Comparison of ENCODE assay signal across 8 cellular contexts in the genomic region with DNA sequence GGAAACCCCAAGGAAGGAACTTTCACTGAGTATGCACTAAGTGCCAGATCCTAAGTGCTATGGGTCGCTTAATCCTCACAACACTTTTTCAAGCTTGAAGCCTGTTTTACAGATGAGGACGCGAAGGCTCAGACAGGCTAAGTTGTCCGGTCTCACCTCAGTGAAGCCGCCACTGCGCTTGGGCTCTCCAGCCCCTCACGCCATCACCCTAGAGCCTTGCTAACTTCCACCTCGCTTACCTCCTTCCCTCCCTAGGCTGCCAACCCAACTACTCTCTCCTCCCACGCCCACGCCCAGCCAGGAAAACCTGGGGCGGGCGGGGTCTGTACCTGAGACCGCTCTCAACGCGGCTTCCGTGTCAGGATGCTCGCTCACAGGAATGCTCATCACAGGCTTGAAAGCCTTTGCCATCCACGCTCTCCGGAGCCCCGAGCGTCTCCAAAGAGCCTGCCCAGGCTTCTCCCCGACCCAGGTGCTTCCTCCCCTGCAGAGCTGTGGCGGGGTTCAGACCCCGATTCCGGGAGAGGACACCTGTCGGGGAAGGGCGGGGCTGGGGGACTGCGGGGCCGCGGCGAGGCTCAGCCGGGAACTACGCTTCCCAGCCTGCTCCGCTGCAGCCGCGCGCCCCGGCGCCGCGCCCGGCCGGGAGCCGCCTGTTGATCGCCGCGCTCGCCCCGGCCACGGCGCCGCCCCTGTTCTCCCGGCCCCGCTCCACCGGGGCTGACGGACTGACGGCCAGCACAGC. TPM values are rescaled to one million over a fixed set of nuclear protein-coding genes. Genes with fewer than 3 reads are reported as not detected.
DNase-seq lines count a peak whose midpoint lies in the region; ATAC-seq and TF ChIP-seq lines count a peak whose summit lies in the region.

A gene (plus strand): TSS at position 656 of the 745 bp plus-strand sequence. CDS start 14,845 bp downstream, outside the sequence.

- H3K27me3 ChIP-seq in CD8-positive, alpha-beta memory T cell (ENCODE audit: insufficient read depth, low read length, poor library complexity, severe bottlenecking) = no peaks in the 10 kb centered on the region
- H3K27me3 ChIP-seq in iPS-15b (ENCODE audit: control insufficient read depth, insufficient read depth, low read length) (peaks cover 45% of the 10 kb centered on the region), gastrocnemius medialis (no peaks in the 10 kb centered on the region)

- peak; percentile 23 to 63 (median 48) for DNase-seq in CD8-positive, alpha-beta memory T cell
- DNase-seq in T follicular helper cell (ENCODE audit: low read depth) (peak; percentile 25), gastrocnemius medialis (no peak), GF-D8 (lab: John Stamatoyannopoulos, UW) (no peak)

- no peak within 1 kb of the TSS for H3K27ac ChIP-seq in CD8-positive, alpha-beta memory T cell (ENCODE audit: low read depth, low read length)
- peak within 1 kb of the TSS in 2 of 4 donors; percentile 12 to 54 for H3K27ac ChIP-seq in gastrocnemius medialis

- peak within 1 kb of the TSS; percentile 14 for H3K9ac ChIP-seq in iPS-15b (ENCODE audit: low read depth, low read length)

- CTCF ChIA-PET in CD8-positive, alpha-beta memory T cell (lab: Charles Lee) = interaction anchor here (1.3 to 2.7 kb wide), 2 partner anchors 14 to 101 kb away, joined by 4 to 13 read pairs; a partner anchor contains a TSS

- H3K4me1 Mint-ChIP-seq in CD8-positive, alpha-beta memory T cell = peaks cover 40 to 49% (median 47%) of the 10 kb centered on the region in 3 donors
- peaks cover 33% of the 10 kb centered on the region for H3K4me1 Mint-ChIP-seq in brain

- H3K4me3 Mint-ChIP-seq in CD8-positive, alpha-beta memory T cell = peak within 1 kb of the TSS; percentile 87 to 93 (median 88)
- H3K4me3 Mint-ChIP-seq in brain = peak within 1 kb of the TSS; percentile 90 to 93 (median 92)

- peak within 1 kb of the TSS; percentile 53 for H3K4me3 ChIP-seq in CD8-positive, alpha-beta memory T cell (ENCODE audit: low read length)
- H3K4me3 ChIP-seq in iPS-15b (ENCODE audit: low read depth, low read length) = peak within 1 kb of the TSS; percentile 89
- peak within 1 kb of the TSS; percentile 55 to 66 (median 60) for H3K4me3 ChIP-seq in gastrocnemius medialis

- intact Hi-C loops in gastrocnemius medialis (cut with DNase I; ENCODE audit: low total_unique reads) = no loop called here

- peak within 1 kb of the TSS in 7 of 8 donors; percentile 55 to 93 (median 67) for H3K27ac Mint-ChIP-seq in CD8-positive, alpha-beta memory T cell
- peak within 1 kb of the TSS in 4 of 5 experiments; percentile 41 to 92 (median 79) for H3K27ac Mint-ChIP-seq in brain

- ATAC-seq in GM19372 (IDR thresholded peaks at IDR 0.05; ENCODE audit: low read depth, unreplicated experiment) = peak; percentile 70
- ATAC-seq in HG03520 (IDR thresholded peaks at IDR 0.05; ENCODE audit: unreplicated experiment) = peak; percentile 62
- ATAC-seq in gastrocnemius medialis = peak; percentile 64 to 78

- H3K9me3 Mint-ChIP-seq in CD8-positive, alpha-beta memory T cell = no peaks in the 10 kb centered on the region
- no peaks in the 10 kb centered on the region for H3K9me3 Mint-ChIP-seq in brain

- no peak for TF ChIP-seq CTCF in brain (conservative IDR thresholded peaks at IDR 0.05)
- TF ChIP-seq CTCF in gastrocnemius medialis (IDR thresholded peaks at IDR 0.05 in 4 of 5, conservative IDR thresholded peaks at IDR 0.05 in 1 of 5) = no peak

- H3K27me3 Mint-ChIP-seq in CD8-positive, alpha-beta memory T cell = peaks cover 2 to 3% of the 10 kb centered on the region in 2 donors
- H3K27me3 Mint-ChIP-seq in brain = peaks cover 60% of the 10 kb centered on the region

- no peaks in the 10 kb centered on the region for H3K9me3 ChIP-seq in CD8-positive, alpha-beta memory T cell (ENCODE audit: low read length)
- H3K9me3 ChIP-seq in iPS-15b (ENCODE audit: control insufficient read depth, insufficient read depth, low read length) = no peaks in the 10 kb centered on the region
- no peaks in the 10 kb centered on the region for H3K9me3 ChIP-seq in gastrocnemius medialis

- peaks cover 11% of the 10 kb centered on the region for H3K4me1 ChIP-seq in CD8-positive, alpha-beta memory T cell (ENCODE audit: insufficient read depth, low read length)
- H3K4me1 ChIP-seq in iPS-15b (ENCODE audit: control insufficient read depth, insufficient read depth, low read length) = peaks cover 3% of the 10 kb centered on the region
- peaks cover 10 to 15% of the 10 kb centered on the region in 2 donors for H3K4me1 ChIP-seq in gastrocnemius medialis

- peaks cover 0 to 4% (median 2%) of the 10 kb centered on the region in 3 donors for H3K36me3 Mint-ChIP-seq in CD8-positive, alpha-beta memory T cell
- no peaks in the 10 kb centered on the region for H3K36me3 Mint-ChIP-seq in brain

- TF ChIP-seq POLR2A in gastrocnemius medialis (IDR thresholded peaks at IDR 0.05) = no peak

- POLR2A ChIA-PET in CD8-positive, alpha-beta memory T cell (lab: Charles Lee) = interaction anchor here (2.9 kb wide), 1 partner anchor 14 kb away, joined by 21 read pairs; a partner anchor contains a TSS

- in situ Hi-C loops in gastrocnemius medialis (cut with MboI; ENCODE audit: low sequenced_read_pairs in 4 of 4) = no loop called here

- H3K36me3 ChIP-seq in CD8-positive, alpha-beta memory T cell (ENCODE audit: insufficient read depth, low read length) = no peaks in the 10 kb centered on the region
- H3K36me3 ChIP-seq in iPS-15b (ENCODE audit: control insufficient read depth, insufficient read depth, low read length) (no peaks in the 10 kb centered on the region), gastrocnemius medialis (no peaks in the 10 kb centered on the region)

RNA-seq across cellular contexts. Expression of the gene that starts here (rescaled TPM):
- total RNA-seq in CD8-positive, alpha-beta memory T cell = 10 to 100 TPM in 1 of 2 experiments, 1 to 10 TPM in 1; 8.6 to 10.0 TPM
- polyA plus RNA-seq in CD8-positive, alpha-beta memory T cell = 3.1 TPM
- polyA plus RNA-seq in brain (ENCODE audit: insufficient read depth, low read depth, low replicate concordance) = 14.9 TPM
- total RNA-seq in gastrocnemius medialis = 1 to 10 TPM; 1.0 to 4.8 (median 2.4) TPM

Comparison
In these comparisons a context has a peak if more than half of its experiments do, and no peak if none do; other contexts are left out.
1. DNase-seq: peak in CD8-positive, alpha-beta memory T cell (5 of 5) and T follicular helper cell (single experiment); none in gastrocnemius medialis (0 of 2) and GF-D8 (single experiment).
2. Peak in every context shown above with its lines, with median percentiles within 50 percentile points of each other: H3K4me3 ChIP-seq and ATAC-seq.